ENCODE assay signal across 19 cellular contexts in genomic region chr12:100216337-100216736, GRCh38. TPM values are rescaled to one million over a fixed set of nuclear protein-coding genes. Genes with fewer than 3 reads are reported as not detected.
DNase-seq lines count a peak whose midpoint lies in the region; ATAC-seq, FAIRE-seq and TF ChIP-seq lines count a peak whose summit lies in the region.
"Had no signal": no experiment of that assay in that cellular context is flagged by ENCODE, and none has a peak within 500 bp of the region (broad histone marks: within the 10 kb centered on the region; RNA-seq: fewer than 3 reads in every experiment).

No MANE protein-coding gene starts in this region.

- H3K27me3 ChIP-seq in small intestine (ENCODE audit: control insufficient read depth in 2 of 2, insufficient read depth in 2 of 2, low read length in 2 of 2) (no peaks in the 10 kb centered on the region), HAP-1 (ENCODE audit: low read depth) (no peaks in the 10 kb centered on the region)
- H3K27me3 ChIP-seq: BLaER1 treated with 17β-estradiol and CSF1 and Interleukin-3, amounts not matched to agents 10 nM and 100 nM had no signal

- peak; percentile 28 for FAIRE-seq in A549 (lab: Jason Lieb, UNC)
- FAIRE-seq in small intestine (lab: Jason Lieb, UNC) = peak; percentile 74
- FAIRE-seq: H1 had no signal

- no peak for TF ChIP-seq EP300 in A549 (IDR thresholded peaks at IDR 0.05)

- in situ Hi-C loops in HAP-1 (cut with MboI; ENCODE audit: low sequenced_read_pairs) = no loop called here

- ATAC-seq in A549 (no peak), HG03139 (IDR thresholded peaks at IDR 0.05; ENCODE audit: unreplicated experiment) (peak; percentile 71)

- H3K27ac ChIP-seq in A549 (no peak overlapping the region), small intestine (ENCODE audit: low read depth in 1 of 2, low read length in 1 of 2) (no peak overlapping the region)
- H3K27ac ChIP-seq: BLaER1 treated with 17β-estradiol and CSF1 and Interleukin-3, amounts not matched to agents 10 nM and 100 nM; RWPE1 had no signal

- TF ChIP-seq RAD21 in A549 (conservative IDR thresholded peaks at IDR 0.05 in 1 of 2, IDR thresholded peaks at IDR 0.05 in 1 of 2) = no peak

- H3K4me1 ChIP-seq in A549 (no peaks in the 10 kb centered on the region), small intestine (ENCODE audit: control insufficient read depth in 2 of 2, insufficient read depth in 1 of 2, low read depth in 1 of 2, low read length in 1 of 2) (peaks cover 2 to 5% of the 10 kb centered on the region in 2 donors), HAP-1 (no peaks in the 10 kb centered on the region)

- CTCF ChIA-PET in A549 (lab: Yijun Ruan, JAX) = interaction anchor here (0.6 kb wide), 1 partner anchor 1650 kb away, joined by 3 read pairs; no protein-coding TSS in a partner anchor

- H3K4me3 ChIP-seq in A549 (no peak overlapping the region), small intestine (ENCODE audit: low read depth in 1 of 2, low read length in 2 of 2) (no peak overlapping the region), HAP-1 (no peak overlapping the region)
- H3K4me3 ChIP-seq: BLaER1 treated with 17β-estradiol and CSF1 and Interleukin-3, amounts not matched to agents 10 nM and 100 nM had no signal

- TF ChIP-seq CTCF in A549 (IDR thresholded peaks at IDR 0.05) = no peak

- POLR2A ChIA-PET in A549 (lab: Yijun Ruan, JAX) = no interaction called here

- DNase-seq in A549 (ENCODE audit: low read depth in 1 of 2, low spot score in 1 of 2) (no peak), kidney tubule cell (ENCODE audit: low spot score) (peak; percentile 40), small intestine (peak; percentile 62), NCI-H2227 (lab: John Stamatoyannopoulos, UW; ENCODE audit: unreplicated experiment) (no peak), HAP-1 (ENCODE audit: low spot score in 2 of 2) (no peak), cortex of kidney (lab: John Stamatoyannopoulos, UW) (no peak)
- DNase-seq: 8988T; AML-193; CD4-positive, alpha-beta T cell; DMS53; KG1; MM.1S; NCI-H2029; NCI-H526 treated with DMSO at 0.1 percent for 48 hours; SHP77 had no signal

- WGBS in A549 (ENCODE audit: missing lambda C conversion rate) = 91% methylated on average over 4 of the region's 4 CpGs
- WGBS in small intestine, 3 donors = 74 to 93% (median 82%) methylated on average over 4 of the region's 4 CpGs

- H3K9me3 ChIP-seq in A549 (no peaks in the 10 kb centered on the region), small intestine (ENCODE audit: control insufficient read depth, low read depth) (no peaks in the 10 kb centered on the region), HAP-1 (no peaks in the 10 kb centered on the region)
- H3K9me3 ChIP-seq: BLaER1 treated with 17β-estradiol and CSF1 and Interleukin-3, amounts not matched to agents 10 nM and 100 nM had no signal

- no peak overlapping the region for H3K4me2 ChIP-seq in A549
- H3K4me2 ChIP-seq: BLaER1 treated with 17β-estradiol and CSF1 and Interleukin-3, amounts not matched to agents 10 nM and 100 nM had no signal

- peaks cover 8 to 9% of the 10 kb centered on the region in 2 donors for H3K36me3 ChIP-seq in small intestine (ENCODE audit: control insufficient read depth in 2 of 2, insufficient read depth in 2 of 2, low read length in 2 of 2)
- H3K36me3 ChIP-seq in HAP-1 (replicated peaks) = peaks cover 26% of the 10 kb centered on the region

- TF ChIP-seq POLR2A in A549 (IDR thresholded peaks at IDR 0.05; ENCODE audit: low read length) = no peak

TF ChIP-seq in A549, 52 proteins besides CTCF, POLR2A, EP300 and RAD21:
- TF ChIP-seq E2F6 (IDR thresholded peaks at IDR 0.05; ENCODE audit: borderline replicate concordance, low read depth) (no peak), KDM1A (IDR thresholded peaks at IDR 0.05; ENCODE audit: low read depth) (no peak)

RNA-seq across cellular contexts. Expression of gene ACTR6, which starts 15.7 kb away (rescaled TPM):
- polyA plus RNA-seq in A549 (2011; rRNA removed) = 41.5 and 50.1 TPM in 2 replicates
- 20.0 and 22.0 TPM in 2 replicates for polyA plus RNA-seq in A549 (2012; cell fraction: cytosol; rRNA removed)
- 3.7 and 6.2 TPM in 2 replicates for polyA plus RNA-seq in A549 (2012; cell fraction: nucleus; rRNA removed)
- 32.6 to 37.0 TPM (median 33.7 TPM) in 3 replicates for polyA plus RNA-seq in A549 (2017; fragmentation: RNase III; extraction: RNeasy Plus Mini Kit Qiagen cat#74134 plus additional on column Dnase treatment)
- polyA minus RNA-seq in A549 (2011; rRNA and poly(A)+ RNA removed) = 7.2 and 9.8 TPM in 2 replicates
- 10 to 100 TPM; 20.0 to 31.5 (median 22.0) TPM for polyA plus RNA-seq in small intestine

RNA-seq across cellular contexts. Expression of gene DEPDC4, which starts 50.5 kb away (rescaled TPM):
- 3.4 and 6.3 TPM in 2 replicates for polyA plus RNA-seq in A549 (2011; rRNA removed)
- polyA plus RNA-seq in A549 (2012; cell fraction: cytosol; rRNA removed) = 0.74 and 1.0 TPM in 2 replicates
- polyA plus RNA-seq in A549 (2012; cell fraction: nucleus; rRNA removed) = 0.23 and 0.36 TPM in 2 replicates
- 2.1 to 2.8 TPM (median 2.3 TPM) in 3 replicates for polyA plus RNA-seq in A549 (2017; fragmentation: RNase III; extraction: RNeasy Plus Mini Kit Qiagen cat#74134 plus additional on column Dnase treatment)
- polyA minus RNA-seq in A549 (2011; rRNA and poly(A)+ RNA removed) = 1.2 and 1.6 TPM in 2 replicates
- polyA plus RNA-seq in small intestine = 1 to 10 TPM in 2 of 3 donors, under 1 TPM in 1; 0.67 to 1.9 (median 1.1) TPM

RNA-seq across cellular contexts. Expression of gene SCYL2, which starts 50.6 kb away (rescaled TPM):
- 45.5 and 51.7 TPM in 2 replicates for polyA plus RNA-seq in A549 (2011; rRNA removed)
- polyA plus RNA-seq in A549 (2012; cell fraction: cytosol; rRNA removed) = 6.2 and 7.1 TPM in 2 replicates
- polyA plus RNA-seq in A549 (2012; cell fraction: nucleus; rRNA removed) = 4.0 and 7.1 TPM in 2 replicates
- 20.8 to 21.7 TPM (median 21.4 TPM) in 3 replicates for polyA plus RNA-seq in A549 (2017; fragmentation: RNase III; extraction: RNeasy Plus Mini Kit Qiagen cat#74134 plus additional on column Dnase treatment)
- 40.5 and 51.0 TPM in 2 replicates for polyA minus RNA-seq in A549 (2011; rRNA and poly(A)+ RNA removed)
- polyA plus RNA-seq in small intestine = 10 to 100 TPM; 15.8 to 25.0 (median 18.1) TPM

Comparison
In these comparisons a context has a peak if more than half of its experiments do, and no peak if none do; other contexts are left out.
1. DNase-seq: peak in kidney tubule cell (single experiment) and small intestine (single experiment); none in A549 (0 of 2), NCI-H2227 (single experiment), HAP-1 (0 of 2) and cortex of kidney (single experiment).